Comparison of ENCODE assay signal across 20 cellular contexts in genomic region chr20:2254333-2254732, GRCh38. TPM values are rescaled to one million over a fixed set of nuclear protein-coding genes. Genes with fewer than 3 reads are reported as not detected.
"Had no signal": no experiment of that assay in that cellular context is flagged by ENCODE, and none has a peak within 500 bp of the region (broad histone marks: within the 10 kb centered on the region; RNA-seq: fewer than 3 reads in every experiment).

No MANE protein-coding gene starts in this region.

- H3K36me3 ChIP-seq: gastroesophageal sphincter, heart left ventricle, prostate gland, right atrium auricular region, thoracic aorta, upper lobe of left lung had no signal

- ATAC-seq: activated CD8-positive, alpha-beta T cell treated with anti-CD3 and anti-CD28 coated beads for 36 hours; body of pancreas; gastroesophageal sphincter; heart left ventricle; left ventricle myocardium superior; stimulated activated effector memory CD8-positive, alpha-beta T cell treated with anti-CD3 and anti-CD28 coated beads, Interleukin-12 subunit alpha, Interleukin-12 subunit beta, amount 100 ng/mL, for 72 hours had no signal

- H3K27ac ChIP-seq: body of pancreas, gastroesophageal sphincter, heart left ventricle, right atrium auricular region, thoracic aorta, upper lobe of left lung had no signal

- H3K4me1 ChIP-seq: body of pancreas, gastroesophageal sphincter, prostate gland, right atrium auricular region, upper lobe of left lung had no signal

- H3K27me3 ChIP-seq: body of pancreas, right atrium auricular region, upper lobe of left lung had no signal

- H3K4me3 ChIP-seq: body of pancreas, gastroesophageal sphincter, heart left ventricle, prostate gland, right atrium auricular region, skin epidermis, thoracic aorta, upper lobe of left lung had no signal

- H3K9me3 ChIP-seq: body of pancreas, gastroesophageal sphincter, heart left ventricle, prostate gland, right atrium auricular region, thoracic aorta, upper lobe of left lung had no signal

- DNase-seq: activated CD4-positive, alpha-beta T cell treated with anti-CD3 and anti-CD28 coated beads, Interleukin-2, amount 10 ng/mL, durations not matched to agents 24 days and 14 days; activated CD8-positive, alpha-beta T cell treated with anti-CD3 and anti-CD28 coated beads for 36 hours; activated naive CD4-positive, alpha-beta T cell treated with anti-CD3 and anti-CD28 coated beads for 36 hours; activated T-cell treated with anti-CD3 and anti-CD28 coated beads, Interleukin-2, amount 50 U/mL, for 24 hours; body of pancreas; central memory CD4-positive, alpha-beta T cell; erythroblast; heart left ventricle; kidney; left ventricle myocardium superior; occipital lobe; T-helper 1 cell; T1000; upper lobe of left lung had no signal

RNA-seq across cellular contexts. Expression of gene TGM3, which starts 41.5 kb away (rescaled TPM):
- total RNA-seq: activated CD4-positive, alpha-beta T cell treated with anti-CD3 and anti-CD28 coated beads, Interleukin-2, amount 10 ng/mL, durations not matched to agents 24 days and 14 days; activated CD8-positive, alpha-beta T cell treated with anti-CD3 and anti-CD28 coated beads for 36 hours; activated naive CD4-positive, alpha-beta T cell treated with anti-CD3 and anti-CD28 coated beads for 36 hours; heart left ventricle; left ventricle myocardium superior; right atrium auricular region had no signal
